Comparison of ENCODE assay signal across 1 cellular context in genomic region chr1:212108187-212108586, GRCh38.
TF ChIP-seq lines count a peak whose summit lies in the region.

No MANE protein-coding gene starts in this region.

TF ChIP-seq in K562, 482 proteins besides CTCF, POLR2A, EP300 and RAD21 (continued from another document):
- TF ChIP-seq FOXO4 (CRISPR knock-in tag; IDR thresholded peaks at IDR 0.05) = 0 out of 2 replicates have a peak, but pooled peaks have one; percentile 3
